In genomic region chr12:27012239-27012981, GRCh38 we compare ENCODE assay signal across 8 cellular contexts. TPM values are rescaled to one million over a fixed set of nuclear protein-coding genes. Genes with fewer than 3 reads are reported as not detected.
DNase-seq lines count a peak whose midpoint lies in the region; ATAC-seq and TF ChIP-seq lines count a peak whose summit lies in the region.

No MANE protein-coding gene starts in this region.

- TF ChIP-seq CTCF in C4-2B (conservative IDR thresholded peaks at IDR 0.05) (no peak), right lobe of liver (IDR thresholded peaks at IDR 0.05) (no peak)

- H3K4me3 Mint-ChIP-seq in activated T-helper 2 cell treated with anti-CD3 and anti-CD28 coated beads, Interferon-gamma antibody, Interleukin-2, Interleukin-4, amounts not matched to agents 10 μg/mL and 5 μg/mL and 100 μg/mL, durations not matched to agents 14 hours and 24 hours and 36 hours (ENCODE audit: low read depth): peak overlapping the region; percentile 66

- H3K4me1 Mint-ChIP-seq in activated T-helper 2 cell treated with anti-CD3 and anti-CD28 coated beads, Interferon-gamma antibody, Interleukin-2, Interleukin-4, amounts not matched to agents 10 μg/mL and 5 μg/mL and 100 μg/mL, durations not matched to agents 14 hours and 24 hours and 36 hours (ENCODE audit: low read depth): peaks cover 60% of the 10 kb centered on the region

- H3K9me3 Mint-ChIP-seq in activated T-helper 2 cell treated with anti-CD3 and anti-CD28 coated beads, Interferon-gamma antibody, Interleukin-2, Interleukin-4, amounts not matched to agents 10 μg/mL and 5 μg/mL and 100 μg/mL, durations not matched to agents 14 hours and 24 hours and 36 hours: no peaks in the 10 kb centered on the region

- H3K27me3 ChIP-seq in right lobe of liver: no peaks in the 10 kb centered on the region

- 34% methylated on average over 14 of the region's 14 CpGs for WGBS in right lobe of liver (ENCODE audit: insufficient coverage, low coverage, low lambda C conversion rate, missing lambda C conversion rate)

- H3K27ac ChIP-seq in C4-2B (peak overlapping the region; percentile 30; the same call in 1 of the 2 replicates), right lobe of liver (peak overlapping the region; percentile 91 to 94 (median 93))

- H3K27ac Mint-ChIP-seq in activated T-helper 2 cell treated with anti-CD3 and anti-CD28 coated beads, Interferon-gamma antibody, Interleukin-2, Interleukin-4, amounts not matched to agents 10 μg/mL and 5 μg/mL and 100 μg/mL, durations not matched to agents 14 hours and 24 hours and 36 hours: no peak overlapping the region

- H3K4me1 ChIP-seq in right lobe of liver: peaks cover 0 to 35% (median 10%) of the 10 kb centered on the region in 4 donors

- TF ChIP-seq POLR2A in right lobe of liver (IDR thresholded peaks at IDR 0.05): no peak

- H3K36me3 ChIP-seq in right lobe of liver: peaks cover 0 to 2% (median 0%) of the 10 kb centered on the region in 4 donors

- intact Hi-C loops in activated T-helper 2 cell treated with anti-CD3 and anti-CD28 coated beads, Interferon-gamma antibody, Interleukin-2, Interleukin-4, amounts not matched to agents 10 μg/mL and 5 μg/mL and 100 μg/mL, durations not matched to agents 14 hours and 24 hours and 36 hours (cut with micrococcal nuclease): loop anchor here (5.0 to 10.0 kb wide), 3 partner anchors 40 to 265 kb away; partner anchors contain the start of gene STK38L
- intact Hi-C loops in right lobe of liver (cut with DNase I): loop anchor here in 1 of 2 donors (10.0 kb wide), 1 partner anchor 78 kb away; the partner anchor contains the start of genes FGFR1OP2 and INTS13

- peak overlapping the region in 2 of 3 donors; percentile 71 to 81 for H3K4me3 ChIP-seq in right lobe of liver

- H3K36me3 Mint-ChIP-seq in activated T-helper 2 cell treated with anti-CD3 and anti-CD28 coated beads, Interferon-gamma antibody, Interleukin-2, Interleukin-4, amounts not matched to agents 10 μg/mL and 5 μg/mL and 100 μg/mL, durations not matched to agents 14 hours and 24 hours and 36 hours (ENCODE audit: low read depth): peaks cover 22% of the 10 kb centered on the region

- ATAC-seq in right lobe of liver (peak; percentile 10 to 64 (median 34)), HG03439 (IDR thresholded peaks at IDR 0.05; ENCODE audit: unreplicated experiment) (no peak), GM18517 (IDR thresholded peaks at IDR 0.05; ENCODE audit: unreplicated experiment) (no peak)

- H3K9me3 ChIP-seq in right lobe of liver: no peaks in the 10 kb centered on the region

- no peaks in the 10 kb centered on the region for H3K27me3 Mint-ChIP-seq in activated T-helper 2 cell treated with anti-CD3 and anti-CD28 coated beads, Interferon-gamma antibody, Interleukin-2, Interleukin-4, amounts not matched to agents 10 μg/mL and 5 μg/mL and 100 μg/mL, durations not matched to agents 14 hours and 24 hours and 36 hours (ENCODE audit: low read depth)

- DNase-seq in HT-29 (ENCODE audit: low spot score): peak; percentile 19
- no peak for DNase-seq in activated T-helper 2 cell treated with anti-CD3 and anti-CD28 coated beads, Interferon-gamma antibody, Interleukin-2, Interleukin-4, amounts not matched to agents 10 μg/mL and 5 μg/mL and 100 μg/mL, durations not matched to agents 14 hours and 24 hours and 36 hours (ENCODE audit: low spot score)
- DNase-seq in right lobe of liver: no peak
- DNase-seq in ecto neural progenitor cell (ENCODE audit: low spot score): no peak
- no peak for DNase-seq in middle frontal gyrus (ENCODE audit: extremely low spot score, low spot score)

RNA-seq across cellular contexts. Expression of gene TM7SF3, which starts 1.8 kb away (rescaled TPM):
- total RNA-seq in HT-29 (2014; rRNA removed; shearing (Covaris generic)): 146 and 162 TPM in 2 replicates
- 46.7 and 51.5 TPM in 2 replicates for total RNA-seq in activated T-helper 2 cell treated with anti-CD3 and anti-CD28 coated beads, Interferon-gamma antibody, Interleukin-2, Interleukin-4, amounts not matched to agents 10 μg/mL and 5 μg/mL and 100 μg/mL, durations not matched to agents 14 hours and 24 hours and 36 hours
- 10 to 100 TPM; 38.4 to 75.1 (median 62.8) TPM for total RNA-seq in right lobe of liver

RNA-seq across cellular contexts. Expression of gene MED21, which starts 9.9 kb away (rescaled TPM):
- total RNA-seq in HT-29 (2014; rRNA removed; shearing (Covaris generic)): 19.5 and 23.8 TPM in 2 replicates
- 33.8 and 35.9 TPM in 2 replicates for total RNA-seq in activated T-helper 2 cell treated with anti-CD3 and anti-CD28 coated beads, Interferon-gamma antibody, Interleukin-2, Interleukin-4, amounts not matched to agents 10 μg/mL and 5 μg/mL and 100 μg/mL, durations not matched to agents 14 hours and 24 hours and 36 hours
- 10 to 100 TPM; 14.7 to 26.8 (median 20.6) TPM for total RNA-seq in right lobe of liver

Comparison
In these comparisons a context has a peak if more than half of its experiments do, and no peak if none do; other contexts are left out.
1. ATAC-seq: peak in right lobe of liver (4 of 4); none in HG03439 (single experiment) and GM18517 (single experiment).